In the genomic region with DNA sequence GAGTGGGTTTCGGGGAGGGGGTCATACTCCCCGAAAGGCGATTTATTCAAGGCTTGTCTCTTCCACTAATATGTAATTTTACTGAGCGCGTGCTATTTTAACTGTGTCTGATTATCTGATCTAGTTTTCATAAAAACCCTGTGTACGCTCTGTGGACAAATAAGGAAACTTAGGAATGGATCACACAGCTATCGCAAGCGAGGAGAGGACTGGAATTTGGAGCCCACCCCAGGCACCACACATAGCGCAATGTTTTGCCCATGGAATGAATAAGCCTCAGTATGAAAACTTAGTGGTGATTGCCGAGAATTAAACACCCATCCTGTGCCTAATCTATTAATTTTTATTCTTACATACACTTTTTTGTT, we compare ENCODE assay signal across 8 cellular contexts. TPM values are rescaled to one million over a fixed set of nuclear protein-coding genes. Genes with fewer than 3 reads are reported as not detected.
DNase-seq lines count a peak whose midpoint lies in the region; ATAC-seq lines count a peak whose summit lies in the region.

No MANE protein-coding gene starts in this region.

- H3K36me3 ChIP-seq in SJSA1: peaks cover 44% of the 10 kb centered on the region
- peaks cover 32% of the 10 kb centered on the region for H3K36me3 ChIP-seq in neuron (ENCODE audit: insufficient read depth, low read length)

- intact Hi-C loops in activated naive CD4-positive, alpha-beta T cell treated with anti-CD3 and anti-CD28 coated beads for 36 hours (cut with micrococcal nuclease): loop anchor here (1.0 to 5.0 kb wide), 3 partner anchors 154 to 335 kb away; partner anchors contain the start of genes PHACTR4 and YTHDF2

- peak overlapping the region; percentile 98 for H3K4me3 Mint-ChIP-seq in activated naive CD4-positive, alpha-beta T cell treated with anti-CD3 and anti-CD28 coated beads for 36 hours

- H3K4me1 Mint-ChIP-seq in activated naive CD4-positive, alpha-beta T cell treated with anti-CD3 and anti-CD28 coated beads for 36 hours (ENCODE audit: low read depth): peaks cover 29% of the 10 kb centered on the region

- peak overlapping the region; percentile 78 for H3K4me3 ChIP-seq in SJSA1
- H3K4me3 ChIP-seq in neuron (ENCODE audit: low read length): peak overlapping the region; percentile 57

- peak overlapping the region; percentile 20 for H3K27ac ChIP-seq in SJSA1

- H3K27me3 ChIP-seq in SJSA1 (replicated peaks) (no peaks in the 10 kb centered on the region), neuron (ENCODE audit: insufficient read depth, low read length) (no peaks in the 10 kb centered on the region)

- peak overlapping the region; percentile 98 for H2AFZ ChIP-seq in neuron (ENCODE audit: low read depth, low read length)

- H3K9me3 ChIP-seq in SJSA1 (replicated peaks) (no peaks in the 10 kb centered on the region), neuron (ENCODE audit: low read length) (no peaks in the 10 kb centered on the region)

- peaks cover 42% of the 10 kb centered on the region for H3K36me3 Mint-ChIP-seq in activated naive CD4-positive, alpha-beta T cell treated with anti-CD3 and anti-CD28 coated beads for 36 hours (ENCODE audit: low read depth)

- H3K27me3 Mint-ChIP-seq in activated naive CD4-positive, alpha-beta T cell treated with anti-CD3 and anti-CD28 coated beads for 36 hours (ENCODE audit: low read depth): no peaks in the 10 kb centered on the region

- no peak for DNase-seq in activated naive CD4-positive, alpha-beta T cell treated with anti-CD3 and anti-CD28 coated beads for 36 hours
- no peak for DNase-seq in activated naive CD4-positive, alpha-beta T cell (lab: John Stamatoyannopoulos, UW)
- DNase-seq in SJSA1 (ENCODE audit: low read depth in 1 of 2, low spot score in 2 of 2) (no peak), NCI-H1417 treated with DMSO at 0.1 percent for 48 hours (lab: John Stamatoyannopoulos, UW) (no peak)

- ATAC-seq in esophagus mucosa (peak; percentile 2), HG02970 (IDR thresholded peaks at IDR 0.05; ENCODE audit: low FRiP score, unreplicated experiment) (no peak), GM18502 (IDR thresholded peaks at IDR 0.05; ENCODE audit: poor library complexity, unreplicated experiment) (no peak)

- CTCF ChIA-PET in activated naive CD4-positive, alpha-beta T cell treated with anti-CD3 and anti-CD28 coated beads for 36 hours (lab: Charles Lee): interaction anchor here (1.2 to 1.9 kb wide), 5 partner anchors 22 to 334 kb away, joined by 3 to 8 read pairs (median 5); partner anchors contain the start of gene TRNAU1AP

- H3K27ac Mint-ChIP-seq in activated naive CD4-positive, alpha-beta T cell treated with anti-CD3 and anti-CD28 coated beads for 36 hours: peak overlapping the region; percentile 94

- H3K4me1 ChIP-seq in SJSA1 (replicated peaks) (peaks cover 21% of the 10 kb centered on the region), neuron (ENCODE audit: insufficient read depth, low read length) (peaks cover 18% of the 10 kb centered on the region)

- H3K9me3 Mint-ChIP-seq in activated naive CD4-positive, alpha-beta T cell treated with anti-CD3 and anti-CD28 coated beads for 36 hours: no peaks in the 10 kb centered on the region

RNA-seq across cellular contexts. Expression of gene RAB42, which starts 9.8 kb away (rescaled TPM):
- not detected for total RNA-seq in activated naive CD4-positive, alpha-beta T cell treated with anti-CD3 and anti-CD28 coated beads for 36 hours
- total RNA-seq in SJSA1 (2014; rRNA removed; shearing (Covaris generic)): 1.1 and 6.1 TPM in 2 replicates
- total RNA-seq in esophagus mucosa: 0.40 TPM

RNA-seq across cellular contexts. Expression of gene TRNAU1AP, which starts 29.3 kb away (rescaled TPM):
- 10 to 100 TPM; 36.7 to 39.4 TPM for total RNA-seq in activated naive CD4-positive, alpha-beta T cell treated with anti-CD3 and anti-CD28 coated beads for 36 hours
- 17.4 and 26.1 TPM in 2 replicates for total RNA-seq in SJSA1 (2014; rRNA removed; shearing (Covaris generic))
- total RNA-seq in esophagus mucosa: 24.3 TPM
